In the genomic region with DNA sequence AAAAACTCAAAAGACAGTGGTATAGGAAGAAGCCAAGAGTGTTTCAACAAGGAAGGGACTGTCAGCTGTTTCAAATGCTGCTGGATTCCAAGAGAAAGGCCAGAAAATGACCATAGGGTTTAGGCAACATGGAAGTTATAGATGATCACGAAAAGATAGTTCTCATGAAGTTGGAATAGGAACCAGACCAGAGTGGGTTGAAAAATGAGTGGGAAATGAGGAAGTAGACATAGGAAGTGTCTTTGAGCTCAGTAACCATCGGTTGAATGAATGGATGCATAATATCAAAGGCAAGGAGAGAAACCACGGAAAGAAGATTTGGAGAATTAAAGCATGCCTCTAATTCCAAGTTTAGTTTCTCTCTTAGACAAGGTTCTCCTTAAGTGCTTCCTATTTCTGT, we compare ENCODE assay signal across 2 cellular contexts.
TF ChIP-seq lines count a peak whose summit lies in the region.

No MANE protein-coding gene starts in this region.

TF ChIP-seq in SK-N-SH, 30 proteins besides CTCF, POLR2A, EP300 and RAD21 (continued from another document):
- TF ChIP-seq RXRA (IDR thresholded peaks at IDR 0.05; ENCODE audit: borderline replicate concordance, low read depth) (no peak), ZBTB33 (IDR thresholded peaks at IDR 0.05; ENCODE audit: borderline replicate concordance, low read depth) (no peak), ELF1 (IDR thresholded peaks at IDR 0.05) (no peak), FOXJ3 (CRISPR knock-in tag; IDR thresholded peaks at IDR 0.05) (no peak), TCF12 (IDR thresholded peaks at IDR 0.05) (no peak), SMC3 (IDR thresholded peaks at IDR 0.05; ENCODE audit: low read depth, low read length) (no peak), POLR2AphosphoS5 (IDR thresholded peaks at IDR 0.05; ENCODE audit: low read depth, low read length) (no peak), JUND (IDR thresholded peaks at IDR 0.05) (no peak), FOXM1 (IDR thresholded peaks at IDR 0.05; ENCODE audit: low read depth) (no peak), RFX5 (IDR thresholded peaks at IDR 0.05; ENCODE audit: low read length) (no peak), TAF1 (IDR thresholded peaks at IDR 0.05; ENCODE audit: borderline replicate concordance, low read depth, low read length) (no peak), NFIC (IDR thresholded peaks at IDR 0.05; ENCODE audit: borderline replicate concordance) (no peak), TEAD4 (IDR thresholded peaks at IDR 0.05; ENCODE audit: borderline replicate concordance, insufficient read depth) (no peak)
- TF ChIP-seq, protein P1, sequence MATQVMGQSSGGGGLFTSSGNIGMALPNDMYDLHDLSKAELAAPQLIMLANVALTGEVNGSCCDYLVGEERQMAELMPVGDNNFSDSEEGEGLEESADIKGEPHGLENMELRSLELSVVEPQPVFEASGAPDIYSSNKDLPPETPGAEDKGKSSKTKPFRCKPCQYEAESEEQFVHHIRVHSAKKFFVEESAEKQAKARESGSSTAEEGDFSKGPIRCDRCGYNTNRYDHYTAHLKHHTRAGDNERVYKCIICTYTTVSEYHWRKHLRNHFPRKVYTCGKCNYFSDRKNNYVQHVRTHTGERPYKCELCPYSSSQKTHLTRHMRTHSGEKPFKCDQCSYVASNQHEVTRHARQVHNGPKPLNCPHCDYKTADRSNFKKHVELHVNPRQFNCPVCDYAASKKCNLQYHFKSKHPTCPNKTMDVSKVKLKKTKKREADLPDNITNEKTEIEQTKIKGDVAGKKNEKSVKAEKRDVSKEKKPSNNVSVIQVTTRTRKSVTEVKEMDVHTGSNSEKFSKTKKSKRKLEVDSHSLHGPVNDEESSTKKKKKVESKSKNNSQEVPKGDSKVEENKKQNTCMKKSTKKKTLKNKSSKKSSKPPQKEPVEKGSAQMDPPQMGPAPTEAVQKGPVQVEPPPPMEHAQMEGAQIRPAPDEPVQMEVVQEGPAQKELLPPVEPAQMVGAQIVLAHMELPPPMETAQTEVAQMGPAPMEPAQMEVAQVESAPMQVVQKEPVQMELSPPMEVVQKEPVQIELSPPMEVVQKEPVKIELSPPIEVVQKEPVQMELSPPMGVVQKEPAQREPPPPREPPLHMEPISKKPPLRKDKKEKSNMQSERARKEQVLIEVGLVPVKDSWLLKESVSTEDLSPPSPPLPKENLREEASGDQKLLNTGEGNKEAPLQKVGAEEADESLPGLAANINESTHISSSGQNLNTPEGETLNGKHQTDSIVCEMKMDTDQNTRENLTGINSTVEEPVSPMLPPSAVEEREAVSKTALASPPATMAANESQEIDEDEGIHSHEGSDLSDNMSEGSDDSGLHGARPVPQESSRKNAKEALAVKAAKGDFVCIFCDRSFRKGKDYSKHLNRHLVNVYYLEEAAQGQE (IDR thresholded peaks at IDR 0.05; ENCODE audit: low read depth, low read length): no peak

TF ChIP-seq in SK-N-SH treated with all-trans-retinoic acid at 6 μM for 48 hours, 23 proteins besides CTCF, POLR2A, EP300 and RAD21 (continued from another document):
- TF ChIP-seq TSHZ2 (CRISPR knock-in tag; IDR thresholded peaks at IDR 0.05) (no peak), ZFP30 (CRISPR knock-in tag; IDR thresholded peaks at IDR 0.05) (no peak), ISL1 (CRISPR knock-in tag; IDR thresholded peaks at IDR 0.05) (no peak), ESRRG (CRISPR knock-in tag; IDR thresholded peaks at IDR 0.05) (no peak), ZFP3 (CRISPR knock-in tag; IDR thresholded peaks at IDR 0.05) (no peak), RARB (CRISPR knock-in tag; IDR thresholded peaks at IDR 0.05) (no peak), ARNTL (CRISPR knock-in tag; IDR thresholded peaks at IDR 0.05; ENCODE audit: borderline replicate concordance, low read depth) (no peak), CSRNP3 (CRISPR knock-in tag; IDR thresholded peaks at IDR 0.05) (no peak), ZNF565 (CRISPR knock-in tag; conservative IDR thresholded peaks at IDR 0.05; ENCODE audit: low read depth) (no peak), BACH2 (CRISPR knock-in tag; IDR thresholded peaks at IDR 0.05; ENCODE audit: borderline replicate concordance) (no peak)
